ENCODE assay signal across 1 cellular context in genomic region chr15:77526582-77527163, GRCh38.
TF ChIP-seq lines count a peak whose summit lies in the region.

No MANE protein-coding gene starts in this region.

TF ChIP-seq in WTC11, 78 proteins besides CTCF, POLR2A, EP300 and RAD21 (continued from another document):
- TF ChIP-seq, protein P1, sequence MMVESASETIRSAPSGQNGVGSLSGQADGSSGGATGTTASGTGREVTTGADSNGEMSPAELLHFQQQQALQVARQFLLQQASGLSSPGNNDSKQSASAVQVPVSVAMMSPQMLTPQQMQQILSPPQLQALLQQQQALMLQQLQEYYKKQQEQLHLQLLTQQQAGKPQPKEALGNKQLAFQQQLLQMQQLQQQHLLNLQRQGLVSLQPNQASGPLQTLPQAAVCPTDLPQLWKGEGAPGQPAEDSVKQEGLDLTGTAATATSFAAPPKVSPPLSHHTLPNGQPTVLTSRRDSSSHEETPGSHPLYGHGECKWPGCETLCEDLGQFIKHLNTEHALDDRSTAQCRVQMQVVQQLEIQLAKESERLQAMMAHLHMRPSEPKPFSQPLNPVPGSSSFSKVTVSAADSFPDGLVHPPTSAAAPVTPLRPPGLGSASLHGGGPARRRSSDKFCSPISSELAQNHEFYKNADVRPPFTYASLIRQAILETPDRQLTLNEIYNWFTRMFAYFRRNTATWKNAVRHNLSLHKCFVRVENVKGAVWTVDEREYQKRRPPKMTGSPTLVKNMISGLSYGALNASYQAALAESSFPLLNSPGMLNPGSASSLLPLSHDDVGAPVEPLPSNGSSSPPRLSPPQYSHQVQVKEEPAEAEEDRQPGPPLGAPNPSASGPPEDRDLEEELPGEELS (CRISPR knock-in tag; IDR thresholded peaks at IDR 0.05): no peak
- TF ChIP-seq ZBTB21 (CRISPR knock-in tag; IDR thresholded peaks at IDR 0.05; ENCODE audit: borderline replicate concordance): no peak
- TF ChIP-seq ZNF425 (CRISPR knock-in tag; conservative IDR thresholded peaks at IDR 0.05): no peak
- TF ChIP-seq FOXP1 (CRISPR knock-in tag; IDR thresholded peaks at IDR 0.05; ENCODE audit: borderline replicate concordance): no peak
- TF ChIP-seq SOX15 (CRISPR knock-in tag; IDR thresholded peaks at IDR 0.05): no peak
- no peak for TF ChIP-seq KAT7 (CRISPR knock-in tag; IDR thresholded peaks at IDR 0.05; ENCODE audit: borderline replicate concordance)
- no peak for TF ChIP-seq PREB (CRISPR knock-in tag; IDR thresholded peaks at IDR 0.05; ENCODE audit: borderline replicate concordance)
- TF ChIP-seq ZNF121 (CRISPR knock-in tag; IDR thresholded peaks at IDR 0.05): no peak
- no peak for TF ChIP-seq E2F5 (CRISPR knock-in tag; IDR thresholded peaks at IDR 0.05)
- no peak for TF ChIP-seq NFYB (CRISPR knock-in tag; conservative IDR thresholded peaks at IDR 0.05; ENCODE audit: low read depth)
- TF ChIP-seq, protein P2, sequence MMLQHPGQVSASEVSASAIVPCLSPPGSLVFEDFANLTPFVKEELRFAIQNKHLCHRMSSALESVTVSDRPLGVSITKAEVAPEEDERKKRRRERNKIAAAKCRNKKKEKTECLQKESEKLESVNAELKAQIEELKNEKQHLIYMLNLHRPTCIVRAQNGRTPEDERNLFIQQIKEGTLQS (CRISPR knock-in tag; conservative IDR thresholded peaks at IDR 0.05): no peak
- no peak for TF ChIP-seq ZNF532 (CRISPR knock-in tag; IDR thresholded peaks at IDR 0.05; ENCODE audit: borderline replicate concordance)
- TF ChIP-seq CREB1 (CRISPR knock-in tag; IDR thresholded peaks at IDR 0.05): no peak
